ENCODE assay signal across 20 cellular contexts in genomic region chr2:205771666-205772065, GRCh38.
A peak's percentile ranks its signal among the peaks of the same experiment; 100 is the strongest.
DNase-seq lines count a peak whose midpoint lies in the region; ATAC-seq, FAIRE-seq and TF ChIP-seq lines count a peak whose summit lies in the region.
"Had no signal": no experiment of that assay in that cellular context is flagged by ENCODE, and none has a peak within 500 bp of the region (broad histone marks: within the 10 kb centered on the region; RNA-seq: fewer than 3 reads in every experiment).

No MANE protein-coding gene starts in this region.

- peak overlapping the region; percentile 31 for H3K4me2 ChIP-seq in BLaER1

- TF ChIP-seq CTCF in bronchial epithelial cell (IDR thresholded peaks at IDR 0.05; ENCODE audit: insufficient read depth, low read length, severe bottlenecking) (no peak), left lung (IDR thresholded peaks at IDR 0.05) (no peak), sigmoid colon (IDR thresholded peaks at IDR 0.05) (no peak)

- H4K20me1 ChIP-seq in BLaER1 = no peaks in the 10 kb centered on the region

- H3K4me3 ChIP-seq in BLaER1 (no peak overlapping the region), bronchial epithelial cell (ENCODE audit: low read depth, low read length) (no peak overlapping the region), left lung (no peak overlapping the region), sigmoid colon (no peak overlapping the region)
- H3K4me3 ChIP-seq: Peyer's patch had no signal

- H3K27ac ChIP-seq in BLaER1 = no peak overlapping the region
- H3K27ac ChIP-seq in left lung = peak overlapping the region; percentile 57 to 65
- peak overlapping the region; percentile 86 to 99 (median 94) for H3K27ac ChIP-seq in sigmoid colon

- no peaks in the 10 kb centered on the region for H3K27me3 ChIP-seq in BLaER1
- H3K27me3 ChIP-seq in bronchial epithelial cell (ENCODE audit: control insufficient read depth, insufficient read depth, low read length) = no peaks in the 10 kb centered on the region
- no peaks in the 10 kb centered on the region for H3K27me3 ChIP-seq in left lung
- no peaks in the 10 kb centered on the region for H3K27me3 ChIP-seq in sigmoid colon
- H3K27me3 ChIP-seq: Peyer's patch had no signal

- intact Hi-C loops in left lung (cut with DNase I) (no loop called here), sigmoid colon (cut with DNase I) (no loop called here)

- DNase-seq in bronchial epithelial cell (ENCODE audit: low read depth) = peak; percentile 21
- DNase-seq in left lung = no peak
- no peak for DNase-seq in sigmoid colon
- no peak for DNase-seq in iPS-NIHi7 (ENCODE audit: extremely low spot score)
- DNase-seq in RKO (ENCODE audit: low spot score) = no peak
- DNase-seq: CD4-positive, CD25-positive, alpha-beta regulatory T cell; DND-41; GF-D8; NCI-H1105 treated with DMSO at 0.1 percent for 48 hours; NCI-H2029; NCI-H2171 treated with DMSO at 0.1 percent for 48 hours; NCI-H774; Peyer's patch; SHP77 treated with DMSO at 0.1 percent for 48 hours had no signal

- TF ChIP-seq POLR2A in sigmoid colon (IDR thresholded peaks at IDR 0.05) = no peak

- no peak overlapping the region for H3K9ac ChIP-seq in BLaER1

- H3K36me3 ChIP-seq in BLaER1 (no peaks in the 10 kb centered on the region), bronchial epithelial cell (ENCODE audit: control insufficient read depth, insufficient read depth, low read length) (no peaks in the 10 kb centered on the region), left lung (peaks cover 0 to 7% of the 10 kb centered on the region in 2 donors), sigmoid colon (peaks cover 0 to 26% (median 8%) of the 10 kb centered on the region in 4 donors)
- H3K36me3 ChIP-seq: Peyer's patch had no signal

- WGBS in sigmoid colon, 2 donors = 48 to 63% methylated on average over 2 of the region's 2 CpGs

- no peak for TF ChIP-seq EP300 in sigmoid colon (IDR thresholded peaks at IDR 0.05)

- no peaks in the 10 kb centered on the region for H3K9me3 ChIP-seq in BLaER1
- H3K9me3 ChIP-seq in left lung = no peaks in the 10 kb centered on the region
- no peaks in the 10 kb centered on the region for H3K9me3 ChIP-seq in sigmoid colon
- H3K9me3 ChIP-seq: Peyer's patch had no signal

- H3K4me1 ChIP-seq in BLaER1 (peaks cover 63% of the 10 kb centered on the region), left lung (peaks cover 21 to 52% of the 10 kb centered on the region in 2 donors), sigmoid colon (peaks cover 0 to 99% (median 90%) of the 10 kb centered on the region in 4 donors)

- no peak for FAIRE-seq in bronchial epithelial cell (lab: Jason Lieb, UNC)
- FAIRE-seq: A204.1, H54, HepG2 had no signal

- ATAC-seq in left lung (no peak), HG02623 (IDR thresholded peaks at IDR 0.05; ENCODE audit: unreplicated experiment) (no peak), GM18502 (IDR thresholded peaks at IDR 0.05; ENCODE audit: poor library complexity, unreplicated experiment) (no peak)
- ATAC-seq: HepG2 had no signal
